Comparison of ENCODE assay signal across 8 cellular contexts in the genomic region with DNA sequence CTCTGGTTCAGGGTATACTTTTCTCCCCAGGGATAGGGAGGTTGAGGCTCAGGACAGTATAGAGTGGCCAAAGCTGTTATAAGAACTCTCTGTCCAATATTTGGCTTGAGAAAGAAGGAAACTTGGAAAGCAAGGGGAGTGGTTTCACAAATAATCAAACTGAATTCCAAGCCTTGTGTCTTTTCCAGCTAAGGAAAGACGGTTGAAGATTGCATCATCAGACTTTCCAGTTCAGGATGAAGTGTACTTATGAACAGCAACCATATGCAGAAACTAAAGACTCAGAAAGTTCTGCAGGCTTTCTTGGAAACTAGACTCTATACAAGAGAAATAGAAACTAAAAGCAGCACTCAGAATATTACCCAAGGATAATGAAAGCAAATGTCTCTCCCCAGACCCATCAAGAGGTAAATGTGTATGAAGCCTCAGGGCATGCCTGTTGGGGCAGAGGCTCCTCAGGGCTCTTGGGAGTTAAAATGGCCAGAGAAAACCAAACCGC. TPM values are rescaled to one million over a fixed set of nuclear protein-coding genes. Genes with fewer than 3 reads are reported as not detected.
DNase-seq lines count a peak whose midpoint lies in the region; ATAC-seq lines count a peak whose summit lies in the region.

No MANE protein-coding gene starts in this region.

- H3K27me3 ChIP-seq in H7 (ENCODE audit: control insufficient read depth, insufficient read depth, low read length) = no peaks in the 10 kb centered on the region

- ATAC-seq in GM18498 (IDR thresholded peaks at IDR 0.05; ENCODE audit: unreplicated experiment) (peak; percentile 92), GM21825 (IDR thresholded peaks at IDR 0.05; ENCODE audit: unreplicated experiment) (peak; percentile 80)

- DNase-seq in RPMI7951 (ENCODE audit: low read depth) = peak; percentile 65
- DNase-seq in iris pigment epithelial cell (ENCODE audit: low read depth) = peak; percentile 17
- DNase-seq in H7 = no peak
- DNase-seq in stimulated activated CD8-positive, alpha-beta memory T cell treated with anti-CD3 and anti-CD28 coated beads, Interleukin-4, amount 100 ng/mL, for 48 hours = no peak
- DNase-seq in substantia nigra (lab: John Stamatoyannopoulos, UW) = no peak
- DNase-seq in putamen (ENCODE audit: low spot score) = no peak

- H3K27ac ChIP-seq in substantia nigra (ENCODE audit: low read depth, low read length, poor library complexity, severe bottlenecking) = no peak overlapping the region

- no peak overlapping the region for H3K4me3 ChIP-seq in H7 (ENCODE audit: insufficient read depth, low read depth, low read length)

- no peaks in the 10 kb centered on the region for H3K36me3 ChIP-seq in H7 (replicated peaks; ENCODE audit: control insufficient read depth, insufficient read depth, low read length)

RNA-seq across cellular contexts. Expression of gene RAMP3, which starts 46.4 kb away (rescaled TPM):
- total RNA-seq in RPMI7951 (2014; rRNA removed; shearing (Covaris generic)) = 0.78 and 0.84 TPM in 2 replicates
- total RNA-seq in H7 (2014; rRNA removed; shearing (Covaris generic)) = 0.11 and 0.31 TPM in 2 replicates

Comparison
In these comparisons a context has a peak if more than half of its experiments do, and no peak if none do; other contexts are left out.
1. DNase-seq: peak in RPMI7951 (single experiment) and iris pigment epithelial cell (single experiment); none in H7 (single experiment), stimulated activated CD8-positive, alpha-beta memory T cell treated with anti-CD3 and anti-CD28 coated beads, Interleukin-4, amount 100 ng/mL, for 48 hours (single experiment), substantia nigra (0 of 49) and putamen (single experiment).